1 cellular context compared by ENCODE assay signal in the genomic region with DNA sequence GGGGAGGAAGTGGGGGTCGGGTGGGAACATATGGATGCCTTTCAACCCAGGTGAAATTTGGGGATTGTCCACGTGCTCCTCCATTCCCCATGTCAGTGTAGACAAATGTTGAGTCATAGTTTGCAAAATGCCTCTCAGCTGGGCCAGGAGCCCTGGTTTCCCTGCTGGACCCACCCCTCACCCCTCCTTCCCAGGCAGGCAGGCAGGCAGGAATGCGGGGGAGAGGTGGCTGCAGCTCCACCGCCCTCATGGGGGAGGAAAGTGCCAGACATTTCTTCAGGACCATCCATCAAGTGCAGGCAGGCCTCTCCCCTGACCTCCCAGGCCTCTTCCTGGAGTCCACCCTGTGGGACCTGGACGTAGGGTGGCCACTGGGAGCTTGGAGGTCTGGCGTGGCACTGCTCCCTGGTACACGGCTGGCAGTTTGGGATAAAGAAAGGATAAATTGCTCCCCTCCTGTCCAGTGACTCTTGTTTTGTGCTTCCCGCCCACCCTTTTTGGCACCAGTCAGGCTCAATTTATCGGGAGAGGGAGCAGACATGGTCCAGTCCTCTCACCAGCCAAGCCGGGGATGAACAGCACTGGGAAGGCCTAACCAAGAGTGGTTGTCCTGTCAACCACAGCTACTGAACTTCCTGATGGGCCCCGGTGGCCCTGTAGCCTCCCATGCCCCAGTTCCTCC.
TF ChIP-seq lines count a peak whose summit lies in the region.

No MANE protein-coding gene starts in this region.

TF ChIP-seq in K562, 482 proteins besides CTCF, POLR2A, EP300 and RAD21 (continued from another document and continues in another):
- TF ChIP-seq, protein P1, sequence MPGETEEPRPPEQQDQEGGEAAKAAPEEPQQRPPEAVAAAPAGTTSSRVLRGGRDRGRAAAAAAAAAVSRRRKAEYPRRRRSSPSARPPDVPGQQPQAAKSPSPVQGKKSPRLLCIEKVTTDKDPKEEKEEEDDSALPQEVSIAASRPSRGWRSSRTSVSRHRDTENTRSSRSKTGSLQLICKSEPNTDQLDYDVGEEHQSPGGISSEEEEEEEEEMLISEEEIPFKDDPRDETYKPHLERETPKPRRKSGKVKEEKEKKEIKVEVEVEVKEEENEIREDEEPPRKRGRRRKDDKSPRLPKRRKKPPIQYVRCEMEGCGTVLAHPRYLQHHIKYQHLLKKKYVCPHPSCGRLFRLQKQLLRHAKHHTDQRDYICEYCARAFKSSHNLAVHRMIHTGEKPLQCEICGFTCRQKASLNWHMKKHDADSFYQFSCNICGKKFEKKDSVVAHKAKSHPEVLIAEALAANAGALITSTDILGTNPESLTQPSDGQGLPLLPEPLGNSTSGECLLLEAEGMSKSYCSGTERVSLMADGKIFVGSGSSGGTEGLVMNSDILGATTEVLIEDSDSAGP (CRISPR knock-in tag; IDR thresholded peaks at IDR 0.05): no peak
- TF ChIP-seq, protein P2, sequence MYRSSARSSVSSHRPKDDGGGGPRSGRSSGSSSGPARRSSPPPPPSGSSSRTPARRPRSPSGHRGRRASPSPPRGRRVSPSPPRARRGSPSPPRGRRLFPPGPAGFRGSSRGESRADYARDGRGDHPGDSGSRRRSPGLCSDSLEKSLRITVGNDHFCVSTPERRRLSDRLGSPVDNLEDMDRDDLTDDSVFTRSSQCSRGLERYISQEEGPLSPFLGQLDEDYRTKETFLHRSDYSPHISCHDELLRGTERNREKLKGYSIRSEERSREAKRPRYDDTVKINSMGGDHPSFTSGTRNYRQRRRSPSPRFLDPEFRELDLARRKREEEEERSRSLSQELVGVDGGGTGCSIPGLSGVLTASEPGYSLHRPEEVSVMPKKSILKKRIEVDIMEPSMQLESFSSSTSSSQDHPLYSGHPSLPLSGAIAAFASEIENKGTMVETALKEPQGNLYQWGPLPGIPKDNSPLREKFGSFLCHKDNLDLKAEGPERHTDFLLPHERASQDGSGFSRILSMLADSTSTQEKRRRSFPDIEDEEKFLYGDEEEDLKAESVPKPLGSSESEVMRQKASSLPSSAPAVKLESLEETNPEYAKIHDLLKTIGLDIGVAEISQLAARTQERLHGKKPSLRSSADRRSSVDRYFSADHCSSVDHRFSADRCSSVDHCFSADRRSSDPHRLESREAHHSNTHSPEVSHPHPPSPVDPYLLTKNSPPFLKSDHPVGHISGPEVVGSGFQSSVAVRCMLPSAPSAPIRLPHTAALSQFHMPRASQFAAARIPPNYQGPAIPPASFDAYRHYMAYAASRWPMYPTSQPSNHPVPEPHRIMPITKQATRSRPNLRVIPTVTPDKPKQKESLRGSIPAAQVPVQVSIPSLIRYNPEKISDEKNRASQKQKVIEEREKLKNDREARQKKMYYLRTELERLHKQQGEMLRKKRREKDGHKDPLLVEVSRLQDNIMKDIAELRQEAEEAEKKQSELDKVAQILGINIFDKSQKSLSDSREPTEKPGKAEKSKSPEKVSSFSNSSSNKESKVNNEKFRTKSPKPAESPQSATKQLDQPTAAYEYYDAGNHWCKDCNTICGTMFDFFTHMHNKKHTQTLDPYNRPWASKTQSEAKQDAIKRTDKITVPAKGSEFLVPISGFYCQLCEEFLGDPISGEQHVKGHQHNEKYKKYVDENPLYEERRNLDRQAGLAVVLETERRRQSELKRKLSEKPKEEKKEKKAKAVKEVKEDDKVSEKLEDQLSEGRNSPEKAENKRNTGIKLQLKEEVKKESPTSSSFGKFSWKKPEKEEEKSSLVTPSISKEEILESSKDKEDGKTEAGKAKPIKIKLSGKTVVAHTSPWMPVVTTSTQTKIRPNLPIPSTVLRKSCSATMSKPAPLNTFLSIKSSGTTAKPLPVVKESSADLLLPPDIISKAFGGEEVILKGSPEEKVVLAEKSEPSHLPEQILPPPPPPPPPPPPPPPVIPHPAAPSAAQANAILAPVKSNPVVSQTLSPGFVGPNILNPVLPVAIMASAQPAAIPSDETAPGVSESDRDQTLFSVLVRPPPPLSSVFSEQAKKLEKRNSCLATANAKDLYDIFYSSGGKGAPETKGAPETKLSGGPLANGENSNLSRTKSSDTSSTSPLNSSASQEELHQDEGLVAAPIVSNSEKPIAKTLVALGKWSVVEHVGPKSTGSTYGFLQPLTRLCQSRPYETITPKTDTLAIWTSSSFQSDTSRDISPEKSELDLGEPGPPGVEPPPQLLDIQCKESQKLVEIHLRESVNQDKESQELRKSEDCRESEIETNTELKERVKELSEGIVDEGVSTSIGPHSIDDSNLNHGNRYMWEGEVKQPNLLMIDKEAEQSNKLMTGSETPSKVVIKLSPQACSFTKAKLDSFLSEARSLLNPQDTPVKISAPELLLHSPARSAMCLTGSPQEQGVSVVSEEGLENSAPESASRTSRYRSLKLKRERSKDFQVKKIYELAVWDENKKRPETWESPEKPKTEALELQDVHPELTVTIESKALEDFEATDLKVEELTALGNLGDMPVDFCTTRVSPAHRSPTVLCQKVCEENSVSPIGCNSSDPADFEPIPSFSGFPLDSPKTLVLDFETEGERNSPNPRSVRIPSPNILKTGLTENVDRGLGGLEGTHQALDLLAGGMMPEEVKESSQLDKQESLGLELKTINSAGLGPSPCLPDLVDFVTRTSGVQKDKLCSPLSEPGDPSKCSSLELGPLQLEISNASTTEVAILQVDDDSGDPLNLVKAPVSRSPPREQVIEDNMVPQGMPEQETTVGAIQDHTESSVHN (IDR thresholded peaks at IDR 0.05; ENCODE audit: borderline replicate concordance in 1 of 2, low read depth in 1 of 2): 0 out of 4 replicates have a peak, but pooled peaks of 1 of the 2 experiments have one; percentile 72
- TF ChIP-seq, protein P3, sequence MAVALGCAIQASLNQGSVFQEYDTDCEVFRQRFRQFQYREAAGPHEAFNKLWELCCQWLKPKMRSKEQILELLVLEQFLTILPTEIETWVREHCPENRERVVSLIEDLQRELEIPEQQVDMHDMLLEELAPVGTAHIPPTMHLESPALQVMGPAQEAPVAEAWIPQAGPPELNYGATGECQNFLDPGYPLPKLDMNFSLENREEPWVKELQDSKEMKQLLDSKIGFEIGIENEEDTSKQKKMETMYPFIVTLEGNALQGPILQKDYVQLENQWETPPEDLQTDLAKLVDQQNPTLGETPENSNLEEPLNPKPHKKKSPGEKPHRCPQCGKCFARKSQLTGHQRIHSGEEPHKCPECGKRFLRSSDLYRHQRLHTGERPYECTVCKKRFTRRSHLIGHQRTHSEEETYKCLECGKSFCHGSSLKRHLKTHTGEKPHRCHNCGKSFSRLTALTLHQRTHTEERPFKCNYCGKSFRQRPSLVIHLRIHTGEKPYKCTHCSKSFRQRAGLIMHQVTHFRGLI (CRISPR knock-in tag; IDR thresholded peaks at IDR 0.05): no peak
- TF ChIP-seq ZBTB7A (IDR thresholded peaks at IDR 0.05; ENCODE audit: borderline replicate concordance, control insufficient read depth, low read depth, low read length): peak; percentile 78; the same call in 1 of the 2 replicates
- no peak; a peak in 1 of 3 replicates for TF ChIP-seq CBX3 (IDR thresholded peaks at IDR 0.05; ENCODE audit: borderline replicate concordance in 1 of 2, low read length in 2 of 2)
- TF ChIP-seq, protein P4, sequence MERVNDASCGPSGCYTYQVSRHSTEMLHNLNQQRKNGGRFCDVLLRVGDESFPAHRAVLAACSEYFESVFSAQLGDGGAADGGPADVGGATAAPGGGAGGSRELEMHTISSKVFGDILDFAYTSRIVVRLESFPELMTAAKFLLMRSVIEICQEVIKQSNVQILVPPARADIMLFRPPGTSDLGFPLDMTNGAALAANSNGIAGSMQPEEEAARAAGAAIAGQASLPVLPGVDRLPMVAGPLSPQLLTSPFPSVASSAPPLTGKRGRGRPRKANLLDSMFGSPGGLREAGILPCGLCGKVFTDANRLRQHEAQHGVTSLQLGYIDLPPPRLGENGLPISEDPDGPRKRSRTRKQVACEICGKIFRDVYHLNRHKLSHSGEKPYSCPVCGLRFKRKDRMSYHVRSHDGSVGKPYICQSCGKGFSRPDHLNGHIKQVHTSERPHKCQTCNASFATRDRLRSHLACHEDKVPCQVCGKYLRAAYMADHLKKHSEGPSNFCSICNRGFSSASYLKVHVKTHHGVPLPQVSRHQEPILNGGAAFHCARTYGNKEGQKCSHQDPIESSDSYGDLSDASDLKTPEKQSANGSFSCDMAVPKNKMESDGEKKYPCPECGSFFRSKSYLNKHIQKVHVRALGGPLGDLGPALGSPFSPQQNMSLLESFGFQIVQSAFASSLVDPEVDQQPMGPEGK (CRISPR knock-in tag; IDR thresholded peaks at IDR 0.05; ENCODE audit: borderline replicate concordance): no peak
- TF ChIP-seq, protein P5, sequence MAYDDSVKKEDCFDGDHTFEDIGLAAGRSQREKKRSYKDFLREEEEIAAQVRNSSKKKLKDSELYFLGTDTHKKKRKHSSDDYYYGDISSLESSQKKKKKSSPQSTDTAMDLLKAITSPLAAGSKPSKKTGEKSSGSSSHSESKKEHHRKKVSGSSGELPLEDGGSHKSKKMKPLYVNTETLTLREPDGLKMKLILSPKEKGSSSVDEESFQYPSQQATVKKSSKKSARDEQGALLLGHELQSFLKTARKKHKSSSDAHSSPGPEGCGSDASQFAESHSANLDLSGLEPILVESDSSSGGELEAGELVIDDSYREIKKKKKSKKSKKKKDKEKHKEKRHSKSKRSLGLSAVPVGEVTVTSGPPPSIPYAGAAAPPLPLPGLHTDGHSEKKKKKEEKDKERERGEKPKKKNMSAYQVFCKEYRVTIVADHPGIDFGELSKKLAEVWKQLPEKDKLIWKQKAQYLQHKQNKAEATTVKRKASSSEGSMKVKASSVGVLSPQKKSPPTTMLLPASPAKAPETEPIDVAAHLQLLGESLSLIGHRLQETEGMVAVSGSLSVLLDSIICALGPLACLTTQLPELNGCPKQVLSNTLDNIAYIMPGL (CRISPR knock-in tag; IDR thresholded peaks at IDR 0.05): no peak
- no peak for TF ChIP-seq ZNF586 (CRISPR knock-in tag; conservative IDR thresholded peaks at IDR 0.05)
- TF ChIP-seq RBBP5 (IDR thresholded peaks at IDR 0.05; ENCODE audit: borderline replicate concordance, insufficient read depth, low read length, poor library complexity, severe bottlenecking): no peak
- TF ChIP-seq KLF13 (tag; IDR thresholded peaks at IDR 0.05; ENCODE audit: borderline replicate concordance, low read depth): no peak
- TF ChIP-seq ZNF184 (CRISPR knock-in tag; IDR thresholded peaks at IDR 0.05): no peak
- TF ChIP-seq, protein P6, sequence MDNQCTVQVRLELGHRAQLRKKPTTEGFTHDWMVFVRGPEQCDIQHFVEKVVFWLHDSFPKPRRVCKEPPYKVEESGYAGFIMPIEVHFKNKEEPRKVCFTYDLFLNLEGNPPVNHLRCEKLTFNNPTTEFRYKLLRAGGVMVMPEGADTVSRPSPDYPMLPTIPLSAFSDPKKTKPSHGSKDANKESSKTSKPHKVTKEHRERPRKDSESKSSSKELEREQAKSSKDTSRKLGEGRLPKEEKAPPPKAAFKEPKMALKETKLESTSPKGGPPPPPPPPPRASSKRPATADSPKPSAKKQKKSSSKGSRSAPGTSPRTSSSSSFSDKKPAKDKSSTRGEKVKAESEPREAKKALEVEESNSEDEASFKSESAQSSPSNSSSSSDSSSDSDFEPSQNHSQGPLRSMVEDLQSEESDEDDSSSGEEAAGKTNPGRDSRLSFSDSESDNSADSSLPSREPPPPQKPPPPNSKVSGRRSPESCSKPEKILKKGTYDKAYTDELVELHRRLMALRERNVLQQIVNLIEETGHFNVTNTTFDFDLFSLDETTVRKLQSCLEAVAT (IDR thresholded peaks at IDR 0.05): no peak
- TF ChIP-seq, protein P7, sequence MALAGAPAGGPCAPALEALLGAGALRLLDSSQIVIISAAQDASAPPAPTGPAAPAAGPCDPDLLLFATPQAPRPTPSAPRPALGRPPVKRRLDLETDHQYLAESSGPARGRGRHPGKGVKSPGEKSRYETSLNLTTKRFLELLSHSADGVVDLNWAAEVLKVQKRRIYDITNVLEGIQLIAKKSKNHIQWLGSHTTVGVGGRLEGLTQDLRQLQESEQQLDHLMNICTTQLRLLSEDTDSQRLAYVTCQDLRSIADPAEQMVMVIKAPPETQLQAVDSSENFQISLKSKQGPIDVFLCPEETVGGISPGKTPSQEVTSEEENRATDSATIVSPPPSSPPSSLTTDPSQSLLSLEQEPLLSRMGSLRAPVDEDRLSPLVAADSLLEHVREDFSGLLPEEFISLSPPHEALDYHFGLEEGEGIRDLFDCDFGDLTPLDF (CRISPR knock-in tag; IDR thresholded peaks at IDR 0.05): no peak
- no peak for TF ChIP-seq CCNT2 (IDR thresholded peaks at IDR 0.05; ENCODE audit: borderline replicate concordance, extremely low read depth, insufficient read length, low read depth, low read length)
- no peak for TF ChIP-seq ELF1 (tag; IDR thresholded peaks at IDR 0.05)
- no peak for TF ChIP-seq ZNF134 (CRISPR knock-in tag; conservative IDR thresholded peaks at IDR 0.05)
- TF ChIP-seq, protein P8, sequence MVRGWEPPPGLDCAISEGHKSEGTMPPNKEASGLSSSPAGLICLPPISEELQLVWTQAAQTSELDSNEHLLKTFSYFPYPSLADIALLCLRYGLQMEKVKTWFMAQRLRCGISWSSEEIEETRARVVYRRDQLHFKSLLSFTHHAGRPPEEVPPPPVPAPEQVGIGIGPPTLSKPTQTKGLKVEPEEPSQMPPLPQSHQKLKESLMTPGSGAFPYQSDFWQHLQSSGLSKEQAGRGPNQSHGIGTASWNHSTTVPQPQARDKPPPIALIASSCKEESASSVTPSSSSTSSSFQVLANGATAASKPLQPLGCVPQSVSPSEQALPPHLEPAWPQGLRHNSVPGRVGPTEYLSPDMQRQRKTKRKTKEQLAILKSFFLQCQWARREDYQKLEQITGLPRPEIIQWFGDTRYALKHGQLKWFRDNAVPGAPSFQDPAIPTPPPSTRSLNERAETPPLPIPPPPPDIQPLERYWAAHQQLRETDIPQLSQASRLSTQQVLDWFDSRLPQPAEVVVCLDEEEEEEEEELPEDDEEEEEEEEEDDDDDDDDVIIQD (CRISPR knock-in tag; IDR thresholded peaks at IDR 0.05): no peak
- TF ChIP-seq ETV5 (CRISPR knock-in tag; IDR thresholded peaks at IDR 0.05; ENCODE audit: low read depth): no peak
- no peak for TF ChIP-seq RBM15 (IDR thresholded peaks at IDR 0.05; ENCODE audit: insufficient read depth, low read length)
- TF ChIP-seq PTBP1 (IDR thresholded peaks at IDR 0.05; ENCODE audit: low read depth, low read length): no peak
- no peak for TF ChIP-seq ZNF507 (tag; conservative IDR thresholded peaks at IDR 0.05)
- TF ChIP-seq ZNF274 (IDR thresholded peaks at IDR 0.05; ENCODE audit: borderline replicate concordance, low read depth, low read length): no peak
- TF ChIP-seq HEY1 (CRISPR knock-in tag; IDR thresholded peaks at IDR 0.05; ENCODE audit: borderline replicate concordance): 0 out of 2 replicates have a peak, but pooled peaks have one; percentile 33
- no peak for TF ChIP-seq BRCA1 (IDR thresholded peaks at IDR 0.05)
- TF ChIP-seq BRCA1 (CRISPR knock-in tag; IDR thresholded peaks at IDR 0.05): no peak
- TF ChIP-seq YBX1 (IDR thresholded peaks at IDR 0.05): no peak
- TF ChIP-seq CSDE1 (IDR thresholded peaks at IDR 0.05): no peak
- TF ChIP-seq MCM7 (IDR thresholded peaks at IDR 0.05): no peak
- no peak for TF ChIP-seq CHCHD3 (CRISPR knock-in tag; IDR thresholded peaks at IDR 0.05)
- TF ChIP-seq SP1 (CRISPR knock-in tag; IDR thresholded peaks at IDR 0.05): no peak
- no peak for TF ChIP-seq NFXL1 (CRISPR knock-in tag; IDR thresholded peaks at IDR 0.05)
- TF ChIP-seq ZNF699 (CRISPR knock-in tag; IDR thresholded peaks at IDR 0.05; ENCODE audit: insufficient replicate concordance): no peak
- no peak for TF ChIP-seq FOXA3 (CRISPR knock-in tag; conservative IDR thresholded peaks at IDR 0.05 in 1 of 2, IDR thresholded peaks at IDR 0.05 in 1 of 2)
